In the genomic region with DNA sequence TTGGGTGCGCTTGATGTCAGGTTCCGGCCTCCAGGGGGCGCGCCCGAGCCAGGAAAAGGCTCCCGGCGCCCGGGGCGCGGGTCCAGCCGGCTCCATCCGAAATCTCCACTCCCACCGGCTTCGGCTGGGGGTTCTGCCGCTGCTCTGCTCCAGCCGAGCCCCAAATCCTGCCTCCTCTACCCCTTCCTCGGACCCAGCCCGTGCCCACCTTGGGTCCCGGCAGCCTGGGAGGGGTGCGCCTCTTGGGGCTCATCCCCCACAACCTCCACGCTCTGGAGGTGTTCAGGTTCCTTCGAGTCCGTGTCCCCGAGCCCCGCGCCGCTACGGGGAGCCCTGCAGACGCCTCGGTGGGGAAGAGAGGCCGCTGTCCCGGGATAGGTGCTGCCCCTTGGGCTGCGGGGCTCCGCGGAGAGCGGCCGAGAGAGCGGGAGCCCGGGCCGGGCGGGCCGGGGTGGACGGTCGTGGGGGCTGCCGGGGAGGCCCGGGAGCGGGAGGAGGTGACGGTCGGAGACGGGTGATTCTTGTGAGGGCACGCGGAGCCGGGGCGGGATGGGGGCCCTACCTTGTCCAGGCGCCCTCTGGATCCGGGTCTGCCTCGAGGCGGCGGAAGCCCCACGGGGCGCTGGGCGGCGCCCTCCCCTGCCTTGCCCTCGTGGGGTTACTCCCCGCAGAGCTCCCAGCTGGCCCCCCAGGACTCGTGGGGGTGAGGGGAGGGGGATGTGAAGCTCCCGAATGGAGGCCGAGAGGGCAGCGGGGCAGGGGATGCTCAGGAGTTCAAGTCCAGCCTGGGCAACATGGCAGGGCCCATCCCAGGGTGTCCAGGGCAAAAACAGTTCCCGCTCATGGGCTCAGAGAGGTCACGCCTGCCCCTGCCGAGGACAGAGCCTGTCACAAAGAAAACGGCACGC, we compare ENCODE assay signal across 8 cellular contexts. TPM values are rescaled to one million over a fixed set of nuclear protein-coding genes. Genes with fewer than 3 reads are reported as not detected.
DNase-seq lines count a peak whose midpoint lies in the region; ATAC-seq and TF ChIP-seq lines count a peak whose summit lies in the region.

No MANE protein-coding gene starts in this region.

- H3K36me3 ChIP-seq in Panc1 (ENCODE audit: control insufficient read depth, insufficient read depth, low read length) (no peaks in the 10 kb centered on the region), stomach (no peaks in the 10 kb centered on the region)

- peak; percentile 94 for DNase-seq in D341Med (ENCODE audit: low spot score)
- peak; percentile 41 for DNase-seq in HFFc6
- no peak for DNase-seq in Panc1 (ENCODE audit: low read depth, low spot score)
- DNase-seq in foreskin fibroblast: peak in 1 of 2 donors; percentile 85
- peak; percentile 90 for DNase-seq in neural crest cell (ENCODE audit: low read depth, low spot score)
- peak; percentile 90 for DNase-seq in stomach

- TF ChIP-seq CTCF in HFFc6 (IDR thresholded peaks at IDR 0.05): peak; percentile 92
- peak; percentile 88 for TF ChIP-seq CTCF in Panc1 (IDR thresholded peaks at IDR 0.05)
- peak; percentile 78 for TF ChIP-seq CTCF in foreskin fibroblast (IDR thresholded peaks at IDR 0.05; ENCODE audit: low read depth, low read length)
- peak; percentile 91 for TF ChIP-seq CTCF in neural crest cell (conservative IDR thresholded peaks at IDR 0.05)
- TF ChIP-seq CTCF in stomach (IDR thresholded peaks at IDR 0.05): peak in 4 of 7 experiments; percentile 68 to 88 (median 80)

- no peak for TF ChIP-seq EP300 in stomach (IDR thresholded peaks at IDR 0.05)

- in situ Hi-C loops in Panc1 (cut with HindIII; ENCODE audit: low pct_unique_long_range_greater_than_20kb, low sequenced_read_pairs): no loop called here

- H3K9me3 ChIP-seq in Panc1 (ENCODE audit: control insufficient read depth, insufficient read depth, low read depth, low read length) (no peaks in the 10 kb centered on the region), stomach (no peaks in the 10 kb centered on the region)

- H3K27ac ChIP-seq in Panc1 (ENCODE audit: low read length) (no peak overlapping the region), stomach (peak overlapping the region in 4 of 5 donors; percentile 41 to 70 (median 58))

- peak overlapping the region; percentile 71 for H3K4me3 Mint-ChIP-seq in HFFc6
- H3K4me3 Mint-ChIP-seq in activated T-helper 17 cell treated with anti-CD3 and anti-CD28 coated beads, Interleukin-2, amount 50 U/mL, for 72 hours: peak overlapping the region; percentile 47
- no peak overlapping the region for H3K4me3 Mint-ChIP-seq in neural crest cell

- H3K27me3 ChIP-seq in Panc1 (ENCODE audit: control insufficient read depth, insufficient read depth, low read length): no peaks in the 10 kb centered on the region
- peaks cover 0 to 9% (median 5%) of the 10 kb centered on the region in 3 donors for H3K27me3 ChIP-seq in stomach

- CTCF ChIA-PET in Panc1 (lab: Charles Lee): no interaction called here

- POLR2A ChIA-PET in Panc1 (lab: Charles Lee): no interaction called here

- intact Hi-C loops in Panc1 (cut with micrococcal nuclease; ENCODE audit: unreplicated experiment): no loop called here
- intact Hi-C loops in stomach (cut with DNase I; ENCODE audit: low total_unique reads): no loop called here

- no peaks in the 10 kb centered on the region for H3K9me3 Mint-ChIP-seq in HFFc6
- H3K9me3 Mint-ChIP-seq in activated T-helper 17 cell treated with anti-CD3 and anti-CD28 coated beads, Interleukin-2, amount 50 U/mL, for 72 hours: no peaks in the 10 kb centered on the region
- no peaks in the 10 kb centered on the region for H3K9me3 Mint-ChIP-seq in neural crest cell

- 10 to 17% (median 11%) methylated on average over 42 to 74 of the region's 74 CpGs for WGBS in stomach, 5 donors

- H3K4me1 ChIP-seq in Panc1 (ENCODE audit: control insufficient read depth, insufficient read depth, low read length) (no peaks in the 10 kb centered on the region), stomach (peaks cover 5 to 18% (median 14%) of the 10 kb centered on the region in 4 donors)

- TF ChIP-seq POLR2A in stomach (IDR thresholded peaks at IDR 0.05): no peak

- H3K27ac Mint-ChIP-seq in HFFc6: no peak overlapping the region
- H3K27ac Mint-ChIP-seq in activated T-helper 17 cell treated with anti-CD3 and anti-CD28 coated beads, Interleukin-2, amount 50 U/mL, for 72 hours: no peak overlapping the region
- no peak overlapping the region for H3K27ac Mint-ChIP-seq in neural crest cell (ENCODE audit: unreplicated experiment)

- H3K4me3 ChIP-seq in Panc1 (ENCODE audit: low read depth in 2 of 2, low read length in 2 of 2) (peak overlapping the region; percentile 43 to 61), foreskin fibroblast (ENCODE audit: low read depth in 1 of 2, low read length in 2 of 2) (peak overlapping the region; percentile 59 to 64), stomach (peak overlapping the region; percentile 43 to 61 (median 56))

- H3K27me3 Mint-ChIP-seq in HFFc6 (ENCODE audit: insufficient read depth) (no peaks in the 10 kb centered on the region), neural crest cell (ENCODE audit: low read depth) (peaks cover 15% of the 10 kb centered on the region)
- H3K27me3 Mint-ChIP-seq in activated T-helper 17 cell treated with anti-CD3 and anti-CD28 coated beads, Interleukin-2, amount 50 U/mL, for 72 hours: peaks cover 4% of the 10 kb centered on the region

- H3K4me1 Mint-ChIP-seq in HFFc6 (ENCODE audit: low read depth) (no peaks in the 10 kb centered on the region), neural crest cell (no peaks in the 10 kb centered on the region)
- peaks cover 5% of the 10 kb centered on the region for H3K4me1 Mint-ChIP-seq in activated T-helper 17 cell treated with anti-CD3 and anti-CD28 coated beads, Interleukin-2, amount 50 U/mL, for 72 hours

- ATAC-seq in Panc1 (peak; percentile 92), GM21737 (IDR thresholded peaks at IDR 0.05; ENCODE audit: unreplicated experiment) (no peak)
- ATAC-seq in activated T-helper 17 cell treated with anti-CD3 and anti-CD28 coated beads, Interleukin-2, amount 50 U/mL, for 72 hours (replicated peaks): peak; percentile 92

- BruUV-seq in Panc1 (replicated peaks; lab: Mats Ljungman, UMichigan): no TSS peak

- H3K36me3 Mint-ChIP-seq in HFFc6 (ENCODE audit: low read depth) (no peaks in the 10 kb centered on the region), neural crest cell (ENCODE audit: low read depth) (no peaks in the 10 kb centered on the region)
- no peaks in the 10 kb centered on the region for H3K36me3 Mint-ChIP-seq in activated T-helper 17 cell treated with anti-CD3 and anti-CD28 coated beads, Interleukin-2, amount 50 U/mL, for 72 hours (ENCODE audit: low read depth)

RNA-seq across cellular contexts. Expression of a gene that starts 13.2 kb away (rescaled TPM):
- 100 to 1,000 TPM; 315 to 413 (median 347) TPM for total RNA-seq in HFFc6 (2021; fragmentation: NEBNext Ultra II Directional; extraction: Animal tissue kit (Norgen Biotek cat#: 25700))
- total RNA-seq in Panc1 (2021; ENCODE audit: unreplicated experiment) (102 TPM), neural crest cell (105 and 106 TPM in 2 replicates), stomach (100 to 1,000 TPM in 2 of 5 donors, 10 to 100 TPM in 3; 33.6 to 156 (median 44.6) TPM)
- 194 TPM for polyA plus RNA-seq in Panc1 (2012; ENCODE audit: insufficient read length)
- 10 to 100 TPM; 55.5 to 86.1 TPM for total RNA-seq in activated T-helper 17 cell treated with anti-CD3 and anti-CD28 coated beads, Interleukin-2, amount 50 U/mL, for 72 hours
- 100 to 1,000 TPM in 1 of 3 donors, 10 to 100 TPM in 2; 75.6 to 116 (median 88.5) TPM for polyA plus RNA-seq in stomach

RNA-seq across cellular contexts. Expression of a gene that starts 22.0 kb away (rescaled TPM):
- total RNA-seq in HFFc6 (2021; fragmentation: NEBNext Ultra II Directional; extraction: Animal tissue kit (Norgen Biotek cat#: 25700)): under 1 TPM in 3 of 6 experiments, not detected in 3; 0.26 to 0.64 (median 0.54) TPM
- 0.23 TPM for total RNA-seq in Panc1 (2021; ENCODE audit: unreplicated experiment)
- polyA plus RNA-seq in Panc1 (2012; ENCODE audit: insufficient read length): 0.30 TPM
- 1 to 10 TPM in 1 of 2 donors, under 1 TPM in 1; 0.45 to 1.1 TPM for total RNA-seq in activated T-helper 17 cell treated with anti-CD3 and anti-CD28 coated beads, Interleukin-2, amount 50 U/mL, for 72 hours
- total RNA-seq in neural crest cell: 0.66 and 1.3 TPM in 2 replicates
- total RNA-seq in stomach: under 1 TPM in 1 of 5 donors, not detected in 4; 0.73 TPM
- not detected for polyA plus RNA-seq in stomach

RNA-seq across cellular contexts. Expression of a gene that starts 47.7 kb away (rescaled TPM):
- 10 to 100 TPM; 54.2 to 63.7 (median 58.1) TPM for total RNA-seq in HFFc6 (2021; fragmentation: NEBNext Ultra II Directional; extraction: Animal tissue kit (Norgen Biotek cat#: 25700))
- total RNA-seq in Panc1 (2021; ENCODE audit: unreplicated experiment) (46.6 TPM), neural crest cell (110 and 114 TPM in 2 replicates), stomach (10 to 100 TPM; 21.6 to 60.8 (median 39.1) TPM)
- polyA plus RNA-seq in Panc1 (2012; ENCODE audit: insufficient read length): 51.8 TPM
- 10 to 100 TPM; 70.0 to 72.4 TPM for total RNA-seq in activated T-helper 17 cell treated with anti-CD3 and anti-CD28 coated beads, Interleukin-2, amount 50 U/mL, for 72 hours
- polyA plus RNA-seq in stomach: 10 to 100 TPM; 30.2 to 36.4 (median 33.3) TPM

RNA-seq across cellular contexts. Expression of a gene that starts 58.3 kb away (rescaled TPM):
- 10 to 100 TPM; 12.2 to 14.3 (median 13.1) TPM for total RNA-seq in HFFc6 (2021; fragmentation: NEBNext Ultra II Directional; extraction: Animal tissue kit (Norgen Biotek cat#: 25700))
- total RNA-seq in Panc1 (2021; ENCODE audit: unreplicated experiment): 6.9 TPM
- 9.5 TPM for polyA plus RNA-seq in Panc1 (2012; ENCODE audit: insufficient read length)
- total RNA-seq in activated T-helper 17 cell treated with anti-CD3 and anti-CD28 coated beads, Interleukin-2, amount 50 U/mL, for 72 hours: under 1 TPM in 1 of 2 donors, not detected in 1; 0.19 TPM
- total RNA-seq in neural crest cell: 0.35 and 0.39 TPM in 2 replicates
- total RNA-seq in stomach: 10 to 100 TPM in 3 of 5 donors, 1 to 10 TPM in 2; 3.2 to 59.4 (median 13.3) TPM
- polyA plus RNA-seq in stomach: 10 to 100 TPM; 20.9 to 28.9 (median 23.9) TPM
